In the genomic region with DNA sequence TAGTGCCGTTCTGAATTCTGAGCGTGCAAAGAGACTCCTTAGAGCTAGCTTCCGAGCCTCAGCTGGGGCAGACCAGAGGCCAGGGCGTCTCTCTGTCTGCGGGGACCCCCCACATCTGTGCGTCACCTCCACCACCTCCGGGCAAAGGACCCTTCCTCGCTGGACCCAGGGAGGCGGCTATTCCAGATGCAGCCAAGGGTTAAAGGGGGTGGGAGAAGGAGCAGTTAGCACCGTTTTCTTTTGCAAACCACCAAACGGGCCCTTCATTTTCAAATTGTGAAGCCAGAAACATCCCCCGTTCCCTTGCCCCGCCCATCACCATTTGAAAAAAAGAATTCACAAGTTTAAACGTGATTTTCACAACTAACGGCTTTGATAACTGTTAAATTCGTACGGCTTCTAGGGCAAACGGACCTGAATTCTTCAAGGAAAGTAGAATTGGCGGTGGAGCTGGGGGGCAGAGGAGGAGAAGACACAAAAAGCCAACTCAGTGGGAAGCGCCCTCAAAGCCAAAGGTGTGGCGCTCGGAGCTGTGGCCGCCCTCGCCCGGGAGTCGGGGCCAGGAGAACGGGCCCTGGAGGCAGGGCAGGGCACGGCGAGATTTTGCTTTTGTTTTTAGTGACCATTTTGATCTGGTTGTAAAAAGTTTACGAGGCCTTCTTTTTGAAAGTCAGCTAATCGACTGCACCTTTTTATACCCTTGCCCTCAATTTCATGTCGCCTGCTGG, we compare ENCODE assay signal across 10 cellular contexts. TPM values are rescaled to one million over a fixed set of nuclear protein-coding genes. Genes with fewer than 3 reads are reported as not detected.
DNase-seq lines count a peak whose midpoint lies in the region; ATAC-seq, FAIRE-seq and TF ChIP-seq lines count a peak whose summit lies in the region.
"Had no signal": no experiment of that assay in that cellular context is flagged by ENCODE, and none has a peak within 500 bp of the region (broad histone marks: within the 10 kb centered on the region; RNA-seq: fewer than 3 reads in every experiment).

No MANE protein-coding gene starts in this region.

- no peak overlapping the region for H3K14ac ChIP-seq in H1 (ENCODE audit: insufficient read length)

- H2BK5ac ChIP-seq in H1 (ENCODE audit: low read depth, low read length), result no peak overlapping the region

- H2BK12ac ChIP-seq in H1 (ENCODE audit: low read depth, low read length), result no peak overlapping the region

- H4K5ac ChIP-seq in H1 (ENCODE audit: insufficient read length, low read depth, low read length), result no peak overlapping the region

- no peak overlapping the region for H2BK120ac ChIP-seq in H1 (replicated peaks; ENCODE audit: low read depth, low read length)

- H3K27me3 ChIP-seq in liver (ENCODE audit: control insufficient read depth in 4 of 4, insufficient read depth in 4 of 4, low read length in 3 of 4), result peaks cover 0 to 14% (median 3%) of the 10 kb centered on the region in 4 donors
- H3K27me3 ChIP-seq in HepG2 (ENCODE audit: control insufficient read depth in 1 of 2, insufficient read depth in 2 of 2, low read length in 2 of 2), result peaks cover 10 to 67% of the 10 kb centered on the region in 2 experiments
- peaks cover 51 to 94% (median 85%) of the 10 kb centered on the region in 4 experiments for H3K27me3 ChIP-seq in H1 (replicated peaks in 1 of 4; ENCODE audit: control insufficient read depth in 3 of 4, extremely low read depth in 1 of 4, insufficient read depth in 3 of 4, low read length in 3 of 4)
- H3K27me3 ChIP-seq in mucosa of stomach (ENCODE audit: control insufficient read depth, insufficient read depth, low read length), result peaks cover 79% of the 10 kb centered on the region
- H3K27me3 ChIP-seq in aorta (ENCODE audit: control insufficient read depth in 1 of 2, insufficient read depth in 2 of 2, low read length in 1 of 2), result no peaks in the 10 kb centered on the region

- no peak for FAIRE-seq in HepG2 (lab: Jason Lieb, UNC)
- FAIRE-seq in H1 (lab: Jason Lieb, UNC), result no peak
- FAIRE-seq: endometrium, G401.6 had no signal

- no peak overlapping the region for H3K56ac ChIP-seq in H1 (replicated peaks; ENCODE audit: insufficient read length, low read depth, low read length)

- H3K27ac ChIP-seq in liver (ENCODE audit: low read depth in 1 of 2, low read length in 2 of 2), result no peak overlapping the region
- H3K27ac ChIP-seq in HepG2 (ENCODE audit: extremely low read length, insufficient read depth, low read length), result no peak overlapping the region
- no peak overlapping the region for H3K27ac ChIP-seq in H1 (ENCODE audit: low read depth, low read length)
- H3K27ac ChIP-seq in aorta (ENCODE audit: low read depth in 1 of 2, low read length in 2 of 2), result peak overlapping the region in 1 of 2 donors; percentile 10

- H3K18ac ChIP-seq in H1 (ENCODE audit: extremely low read depth, low read length), result peak overlapping the region; percentile 13; the same call in 1 of the 2 replicates

- H3K9me3 ChIP-seq in liver (ENCODE audit: control insufficient read depth in 4 of 4, low read length in 3 of 4) (no peaks in the 10 kb centered on the region), HepG2 (ENCODE audit: low read length) (no peaks in the 10 kb centered on the region), H1 (ENCODE audit: insufficient read depth in 2 of 2, low read depth in 1 of 2, low read length in 1 of 2) (no peaks in the 10 kb centered on the region), mucosa of stomach (ENCODE audit: control insufficient read depth, low read length) (no peaks in the 10 kb centered on the region), aorta (ENCODE audit: control insufficient read depth, low read length) (no peaks in the 10 kb centered on the region)

- no peak overlapping the region for H4K8ac ChIP-seq in H1 (ENCODE audit: extremely low read depth, insufficient read depth, low read length)

- no peak overlapping the region for H3K23ac ChIP-seq in H1 (ENCODE audit: insufficient read length)

- CTCF ChIA-PET in HepG2 (lab: Yijun Ruan, JAX; ENCODE audit: low intra/inter-chr PET ratio, low total read pairs) (no interaction called here), H1 (lab: Charles Lee; ENCODE audit: partially characterized antibody) (interaction anchor here (1.0 to 3.7 kb wide), 12 partner anchors 8 to 962 kb away, joined by 3 to 24 read pairs (median 4); no protein-coding TSS in a partner anchor)

- no peaks in the 10 kb centered on the region for H3K36me3 ChIP-seq in liver (ENCODE audit: control insufficient read depth in 4 of 4, insufficient read depth in 3 of 4, low read depth in 1 of 4, low read length in 3 of 4)
- no peaks in the 10 kb centered on the region for H3K36me3 ChIP-seq in HepG2 (replicated peaks in 1 of 2; ENCODE audit: control insufficient read depth in 1 of 2, insufficient read depth in 2 of 2, low read length in 2 of 2)
- no peaks in the 10 kb centered on the region for H3K36me3 ChIP-seq in H1 (ENCODE audit: control insufficient read depth in 2 of 4, insufficient read depth in 4 of 4, low read length in 3 of 4)
- no peaks in the 10 kb centered on the region for H3K36me3 ChIP-seq in mucosa of stomach (ENCODE audit: control insufficient read depth, insufficient read depth, low read length)
- H3K36me3 ChIP-seq in aorta (ENCODE audit: control insufficient read depth in 1 of 2, insufficient read depth in 2 of 2, low read length in 1 of 2), result no peaks in the 10 kb centered on the region

- no peak overlapping the region for H2AFZ ChIP-seq in HepG2 (ENCODE audit: low read length)
- no peak overlapping the region for H2AFZ ChIP-seq in H1 (ENCODE audit: low read length)

- H3K4ac ChIP-seq in H1 (replicated peaks; ENCODE audit: insufficient read length, low read depth, low read length), result no peak overlapping the region

- H3K79me2 ChIP-seq in HepG2 (ENCODE audit: insufficient read depth, low read length) (no peaks in the 10 kb centered on the region), H1 (ENCODE audit: control insufficient read depth in 1 of 2, insufficient read depth in 2 of 2, low read length in 2 of 2) (no peaks in the 10 kb centered on the region)

- H3K9ac ChIP-seq in liver (ENCODE audit: low read depth in 1 of 2, low read length in 2 of 2) (no peak overlapping the region), HepG2 (ENCODE audit: insufficient read depth, low read depth, low read length) (no peak overlapping the region), H1 (replicated peaks in 1 of 4; ENCODE audit: extremely low read depth in 1 of 4, low read depth in 3 of 4, low read length in 3 of 4) (no peak overlapping the region; a peak in 1 of 7 replicates), mucosa of stomach (ENCODE audit: low read length) (peak overlapping the region; percentile 55)

- no peaks in the 10 kb centered on the region for H3K79me1 ChIP-seq in H1 (ENCODE audit: low read depth, low read length)

- H4K20me1 ChIP-seq in HepG2 (ENCODE audit: insufficient read depth, low read length) (no peaks in the 10 kb centered on the region), H1 (replicated peaks in 1 of 2; ENCODE audit: control insufficient read depth in 1 of 2, insufficient read depth in 2 of 2, low read length in 2 of 2) (peaks cover 2 to 7% of the 10 kb centered on the region in 2 experiments)

- intact Hi-C loops in HepG2 (cut with micrococcal nuclease; ENCODE audit: unreplicated experiment) (no loop called here), aorta (cut with DNase I) (loop anchor here (2.0 to 10.0 kb wide), 6 partner anchors 161 to 1029 kb away; a partner anchor contains a TSS)

- no peak for DNase-seq in HepG2 (ENCODE audit: low spot score)
- peak in 1 of 2 experiments; percentile 57 for DNase-seq in H1 (ENCODE audit: low read depth in 1 of 2, low spot score in 2 of 2)
- no peak for DNase-seq in aorta
- DNase-seq in NCI-H2081 (lab: John Stamatoyannopoulos, UW), result no peak
- DNase-seq in NCI-H2196 treated with DMSO at 0.1 percent for 48 hours (lab: John Stamatoyannopoulos, UW; ENCODE audit: unreplicated experiment), result no peak
- no peak for DNase-seq in stimulated activated CD4-positive, alpha-beta T cell treated with anti-CD3 and anti-CD28 coated beads, Interleukin-4, amount 100 ng/mL, for 1 hour

- no peak overlapping the region for H2BK20ac ChIP-seq in H1 (ENCODE audit: low read length)

- H3K23me2 ChIP-seq in H1 (ENCODE audit: low read depth, low read length), result peaks cover 30% of the 10 kb centered on the region

- TF ChIP-seq POLR2A in HepG2 (IDR thresholded peaks at IDR 0.05; ENCODE audit: insufficient read depth in 1 of 2, low read depth in 2 of 2, low read length in 2 of 2) (no peak), H1 (IDR thresholded peaks at IDR 0.05; ENCODE audit: control extremely low read depth in 1 of 2, low read depth in 2 of 2, low read length in 2 of 2) (no peak)

- no peak for ATAC-seq in HepG2
- no peak for ATAC-seq in aorta (ENCODE audit: low FRiP score)

- H2BK15ac ChIP-seq in H1 (ENCODE audit: low read length), result no peak overlapping the region

- H2AK5ac ChIP-seq in H1 (ENCODE audit: low read depth, low read length), result no peak overlapping the region

- BruUV-seq in HepG2 (replicated peaks; lab: Mats Ljungman, UMichigan), result no TSS peak

- 18% methylated on average over 32 of the region's 32 CpGs for WGBS in liver
- 67% methylated on average over 29 of the region's 32 CpGs for WGBS in HepG2 (ENCODE audit: low lambda C conversion rate)
- 3% methylated on average over 32 of the region's 32 CpGs; no CpG with 5 or more reads in 1 of the 2 experiments for WGBS in H1 (ENCODE audit: extremely low coverage in 1 of 2, insufficient coverage in 1 of 2, insufficient read length in 1 of 2, insufficient replicate concordance in 2 of 2, low coverage in 1 of 2, low lambda C conversion rate in 2 of 2, missing lambda C conversion rate in 1 of 2), 2 experiments
- 37 to 56% methylated on average over 32 of the region's 32 CpGs for WGBS in aorta, 2 donors

- H3K4me2 ChIP-seq in HepG2 (ENCODE audit: low read depth, low read length) (no peak overlapping the region), H1 (ENCODE audit: insufficient read depth in 1 of 2, low read depth in 2 of 2, low read length in 2 of 2) (peak overlapping the region; percentile 67 to 87)

- POLR2A ChIA-PET in HepG2 (lab: Yijun Ruan, JAX) (no interaction called here), H1 (lab: Charles Lee; ENCODE audit: partially characterized antibody) (interaction anchor here (0.6 kb wide), 1 partner anchor 123 kb away, joined by 3 read pairs; no protein-coding TSS in a partner anchor)

- H4K91ac ChIP-seq in H1 (replicated peaks; ENCODE audit: insufficient read length, low read length), result no peak overlapping the region

- H3K4me1 ChIP-seq in liver (ENCODE audit: control insufficient read depth in 4 of 4, insufficient read depth in 4 of 4, low read length in 3 of 4) (peaks cover 10 to 37% (median 27%) of the 10 kb centered on the region in 4 donors), HepG2 (ENCODE audit: insufficient read depth, low read length) (peaks cover 18% of the 10 kb centered on the region), H1 (replicated peaks in 1 of 4; ENCODE audit: control insufficient read depth in 3 of 4, insufficient read depth in 4 of 4, low read length in 3 of 4) (peaks cover 0 to 24% (median 13%) of the 10 kb centered on the region in 4 experiments; a peak in 6 of 7 replicates), mucosa of stomach (ENCODE audit: control insufficient read depth, insufficient read depth, low read length) (peaks cover 37% of the 10 kb centered on the region), aorta (ENCODE audit: control insufficient read depth in 1 of 2, insufficient read depth in 2 of 2, low read length in 2 of 2) (no peaks in the 10 kb centered on the region)

- TF ChIP-seq RAD21 in liver (IDR thresholded peaks at IDR 0.05), result no peak
- TF ChIP-seq RAD21 in HepG2 (CRISPR knock-in tag; IDR thresholded peaks at IDR 0.05), result no peak
- no peak for TF ChIP-seq RAD21 in H1 (IDR thresholded peaks at IDR 0.05 in 1 of 2, conservative IDR thresholded peaks at IDR 0.05 in 1 of 2; ENCODE audit: low read depth in 2 of 2, low read length in 2 of 2)

- TF ChIP-seq EP300 in HepG2 (IDR thresholded peaks at IDR 0.05; ENCODE audit: low read depth in 2 of 2, low read length in 2 of 2) (no peak), HepG2 (CRISPR knock-in tag; IDR thresholded peaks at IDR 0.05; ENCODE audit: borderline replicate concordance) (no peak), H1 (IDR thresholded peaks at IDR 0.05; ENCODE audit: borderline replicate concordance in 1 of 2, low read depth in 2 of 2, low read length in 2 of 2) (no peak)

- in situ Hi-C loops in HepG2 (cut with HindIII; ENCODE audit: extremely low pct_ligation_motif_present, low pct_unique_long_range_greater_than_20kb), result loop anchor here (5.0 to 25.0 kb wide), 6 partner anchors 321 to 1211 kb away; no protein-coding TSS in a partner anchor

- peak overlapping the region in 2 of 3 donors; percentile 44 to 48 for H3K4me3 ChIP-seq in liver (ENCODE audit: low read depth in 1 of 3, low read length in 3 of 3)
- no peak overlapping the region for H3K4me3 ChIP-seq in HepG2 (replicated peaks in 1 of 3; ENCODE audit: insufficient read depth in 1 of 3, low read depth in 2 of 3, low read length in 3 of 3)
- H3K4me3 ChIP-seq in H1 (ENCODE audit: extremely low read depth in 1 of 4, insufficient read depth in 2 of 4, low read depth in 3 of 4, low read length in 4 of 4), result peak overlapping the region; percentile 32 to 85 (median 50); a peak in 7 of 8 replicates
- H3K4me3 ChIP-seq in mucosa of stomach (ENCODE audit: low read length), result no peak overlapping the region
- peak overlapping the region; percentile 3 to 38 for H3K4me3 ChIP-seq in aorta (ENCODE audit: low read length in 2 of 2)

- no peak for TF ChIP-seq CTCF in liver (IDR thresholded peaks at IDR 0.05; ENCODE audit: low read depth, low read length, missing input control)
- no peak for TF ChIP-seq CTCF in HepG2 (CRISPR knock-in tag; IDR thresholded peaks at IDR 0.05)
- no peak for TF ChIP-seq CTCF in H1 (IDR thresholded peaks at IDR 0.05; ENCODE audit: control extremely low read depth in 1 of 3, insufficient read depth in 1 of 3, low read depth in 1 of 3, low read length in 3 of 3)

RNA-seq across cellular contexts. Expression of a gene that starts 3.3 kb away (rescaled TPM):
- total RNA-seq in liver, result 10 to 100 TPM in 1 of 2 donors, 1 to 10 TPM in 1; 6.5 to 37.0 TPM
- polyA plus RNA-seq in liver, result 1 to 10 TPM; 6.5 to 8.7 TPM
- total RNA-seq in HepG2 (2016; rRNA removed; fragmentation: Illumina TruSeq; extraction: Trizol), result 0.04 TPM in 1 of 2 replicates, not detected in the other
- total RNA-seq in HepG2 (2016; cell fraction: cytosol; rRNA removed; fragmentation: Illumina TruSeq; extraction: Trizol; ENCODE audit: low read depth), result not detected in 2 replicates
- 0.02 TPM in 1 of 2 replicates, not detected in the other for total RNA-seq in HepG2 (2016; cell fraction: insoluble cytoplasmic fraction; rRNA removed; fragmentation: Illumina TruSeq; extraction: Trizol)
- total RNA-seq in HepG2 (2016; cell fraction: membrane; rRNA removed; fragmentation: Illumina TruSeq; extraction: Trizol), result not detected in 2 replicates
- total RNA-seq in HepG2 (2016; cell fraction: nucleus; rRNA removed; fragmentation: Illumina TruSeq; extraction: Trizol), result not detected in 2 replicates
- 0.03 TPM in 1 of 2 replicates, not detected in the other for polyA plus RNA-seq in HepG2 (2011; rRNA removed)
- 0.01 TPM in 1 of 2 replicates, not detected in the other for polyA plus RNA-seq in HepG2 (2011; cell fraction: cytosol; rRNA removed)
- 0.03 TPM in 1 of 2 replicates, not detected in the other for polyA plus RNA-seq in HepG2 (2011; cell fraction: nucleus; rRNA removed)
- not detected in 2 replicates for polyA plus RNA-seq in HepG2 (2012)
- polyA plus RNA-seq in HepG2 (2016; cell fraction: cytosol; fragmentation: Illumina TruSeq; extraction: Trizol; ENCODE audit: low read depth), result not detected in 2 replicates
- polyA plus RNA-seq in HepG2 (2016; cell fraction: insoluble cytoplasmic fraction; fragmentation: Illumina TruSeq; extraction: Trizol; ENCODE audit: low read depth), result not detected in 2 replicates
- not detected in 2 replicates for polyA plus RNA-seq in HepG2 (2016; cell fraction: membrane; fragmentation: Illumina TruSeq; extraction: Trizol; ENCODE audit: low read depth)
- polyA plus RNA-seq in HepG2 (2016; cell fraction: nucleus; fragmentation: Illumina TruSeq; extraction: Trizol; ENCODE audit: insufficient read depth, low read depth), result not detected in 2 replicates
- 0.26 TPM in 1 of 2 replicates, not detected in the other for polyA minus RNA-seq in HepG2 (2011; rRNA and poly(A)+ RNA removed; ENCODE audit: low replicate concordance)
- not detected in 2 replicates for polyA minus RNA-seq in HepG2 (2011; cell fraction: cytosol; rRNA and poly(A)+ RNA removed)
- polyA minus RNA-seq in HepG2 (2011; cell fraction: nucleus; rRNA and poly(A)+ RNA removed), result not detected in 2 replicates
- total RNA-seq in H1 (2021; fragmentation: NEBNext Ultra II Directional; extraction: Animal tissue kit (Norgen Biotek cat#: 25700)), result 3.4 and 3.7 TPM in 2 replicates
- polyA plus RNA-seq in H1 (2011; rRNA removed), result 0.91 and 1.4 TPM in 2 replicates
- 1.2 TPM for polyA plus RNA-seq in H1 (2011; cell fraction: cytosol; rRNA removed)
- 1.1 TPM for polyA plus RNA-seq in H1 (2011; cell fraction: nucleus; rRNA removed)
- 1.1 to 1.9 TPM (median 1.5 TPM) in 4 replicates for polyA plus RNA-seq in H1 (2012, experiment 1 of 2)
- 0.56 TPM for polyA plus RNA-seq in H1 (2012, experiment 2 of 2)
- polyA plus RNA-seq in H1 (2013, experiment 1 of 2), result 3.1 TPM
- 3.9 TPM for polyA plus RNA-seq in H1 (2013, experiment 2 of 2)
- polyA minus RNA-seq in H1 (2011; rRNA and poly(A)+ RNA removed), result 2.0 and 3.8 TPM in 2 replicates
- not detected for polyA minus RNA-seq in H1 (2011; cell fraction: cytosol; rRNA and poly(A)+ RNA removed)
- polyA minus RNA-seq in H1 (2011; cell fraction: nucleus; rRNA and poly(A)+ RNA removed), result 1.9 TPM
- 100 to 1,000 TPM; 167 to 297 TPM for total RNA-seq in aorta
- 100 to 1,000 TPM in 1 of 2 donors, 10 to 100 TPM in 1; 14.5 to 109 TPM for polyA plus RNA-seq in aorta

Comparison
In these comparisons a context has a peak if more than half of its experiments do, and no peak if none do; other contexts are left out.
1. H3K4me3 ChIP-seq: peak in liver (2 of 3), H1 (4 of 4) and aorta (2 of 2); none in HepG2 (0 of 3) and mucosa of stomach (single experiment).
2. RNA of a gene that starts 3.3 kb away (total RNA-seq): 167 to 297 TPM in aorta; 6.5 to 37.0 TPM in liver, 3.4 to 3.7 TPM in H1 and 0.02 to 0.04 TPM in HepG2; every median in the first group is over 4 times any median in the second.